Comparison of ENCODE assay signal across 15 cellular contexts in genomic region chrX:56793533-56794320, GRCh38.
DNase-seq lines count a peak whose midpoint lies in the region; ATAC-seq, FAIRE-seq and TF ChIP-seq lines count a peak whose summit lies in the region.
"Had no signal": no experiment of that assay in that cellular context is flagged by ENCODE, and none has a peak within 500 bp of the region (broad histone marks: within the 10 kb centered on the region; RNA-seq: fewer than 3 reads in every experiment).

No MANE protein-coding gene starts in this region.

- WGBS in right lobe of liver (ENCODE audit: insufficient coverage, low coverage, low lambda C conversion rate, missing lambda C conversion rate), result 76% methylated on average over 7 of the region's 15 CpGs
- WGBS in HepG2 (ENCODE audit: low lambda C conversion rate), result 64% methylated on average over 4 of the region's 15 CpGs

- TF ChIP-seq EP300 in HepG2 (IDR thresholded peaks at IDR 0.05; ENCODE audit: low read depth in 2 of 2, low read length in 2 of 2) (no peak), HepG2 (CRISPR knock-in tag; IDR thresholded peaks at IDR 0.05; ENCODE audit: borderline replicate concordance) (no peak)

- no peaks in the 10 kb centered on the region for H3K36me3 ChIP-seq in right lobe of liver
- H3K36me3 ChIP-seq in HepG2 (replicated peaks in 1 of 2; ENCODE audit: control insufficient read depth in 1 of 2, insufficient read depth in 2 of 2, low read length in 2 of 2), result no peaks in the 10 kb centered on the region
- no peaks in the 10 kb centered on the region for H3K36me3 ChIP-seq in bronchial epithelial cell (ENCODE audit: control insufficient read depth, insufficient read depth, low read length)
- H3K36me3 ChIP-seq: lower lobe of right lung, uterus had no signal

- H3K4me2 ChIP-seq in HepG2 (ENCODE audit: low read depth, low read length), result no peak overlapping the region

- peaks cover 0 to 8% (median 4%) of the 10 kb centered on the region in 4 donors for H3K4me1 ChIP-seq in right lobe of liver
- H3K4me1 ChIP-seq in HepG2 (ENCODE audit: insufficient read depth, low read length), result no peaks in the 10 kb centered on the region
- H3K4me1 ChIP-seq: uterus had no signal

- TF ChIP-seq POLR2A in right lobe of liver (IDR thresholded peaks at IDR 0.05) (no peak), HepG2 (IDR thresholded peaks at IDR 0.05; ENCODE audit: insufficient read depth in 1 of 2, low read depth in 2 of 2, low read length in 2 of 2) (no peak)

- H3K9me3 ChIP-seq in right lobe of liver (no peaks in the 10 kb centered on the region), HepG2 (ENCODE audit: low read length) (no peaks in the 10 kb centered on the region)
- H3K9me3 ChIP-seq: heart right ventricle, lower lobe of right lung, uterus had no signal

- no peak overlapping the region for H3K9ac ChIP-seq in HepG2 (ENCODE audit: insufficient read depth, low read depth, low read length)

- peak overlapping the region in 2 of 3 donors; percentile 16 to 19 for H3K4me3 ChIP-seq in right lobe of liver
- no peak overlapping the region for H3K4me3 ChIP-seq in HepG2 (replicated peaks in 1 of 3; ENCODE audit: insufficient read depth in 1 of 3, low read depth in 2 of 3, low read length in 3 of 3)
- H3K4me3 ChIP-seq in bronchial epithelial cell (ENCODE audit: low read depth, low read length), result no peak overlapping the region
- H3K4me3 ChIP-seq: heart right ventricle, lower lobe of right lung, uterus had no signal

- DNase-seq in right lobe of liver, result peak; percentile 11 to 42 (median 14)
- DNase-seq in HepG2 (ENCODE audit: low spot score), result no peak
- DNase-seq in bronchial epithelial cell (ENCODE audit: low read depth), result peak; percentile 22
- peak; percentile 42 for DNase-seq in midbrain (lab: John Stamatoyannopoulos, UW)
- no peak for DNase-seq in NCI-H2227 treated with DMSO at 0.1 percent for 48 hours (lab: John Stamatoyannopoulos, UW)
- no peak for DNase-seq in HEK293T (ENCODE audit: extremely low spot score)
- DNase-seq: GDM1, heart right ventricle, lower lobe of right lung, NCI-H146, NCI-H69, SIG-M5, uterus had no signal

- POLR2A ChIA-PET in HepG2 (lab: Yijun Ruan, JAX) (no interaction called here), HEK293T (lab: Yijun Ruan, JAX) (no interaction called here)

- no peak overlapping the region for H2AFZ ChIP-seq in HepG2 (ENCODE audit: low read length)

- no peak overlapping the region for H3K27ac ChIP-seq in right lobe of liver
- H3K27ac ChIP-seq in HepG2 (ENCODE audit: extremely low read length, insufficient read depth, low read length), result no peak overlapping the region
- H3K27ac ChIP-seq: heart right ventricle, lower lobe of right lung, uterus had no signal

- peak in 1 of 4 donors; percentile 12 for ATAC-seq in right lobe of liver
- ATAC-seq in HepG2, result no peak
- ATAC-seq in GM21423 (IDR thresholded peaks at IDR 0.05; ENCODE audit: unreplicated experiment), result no peak
- ATAC-seq in HG03196 (IDR thresholded peaks at IDR 0.05; ENCODE audit: unreplicated experiment), result no peak

- no peak for TF ChIP-seq RAD21 in HepG2 (CRISPR knock-in tag; IDR thresholded peaks at IDR 0.05)

- CTCF ChIA-PET in HepG2 (lab: Yijun Ruan, JAX; ENCODE audit: low intra/inter-chr PET ratio, low total read pairs) (no interaction called here), HEK293T (lab: Yijun Ruan, JAX) (no interaction called here)

- TF ChIP-seq CTCF in right lobe of liver (IDR thresholded peaks at IDR 0.05) (peak in 1 of 4 donors; percentile 9), HepG2 (CRISPR knock-in tag; IDR thresholded peaks at IDR 0.05) (no peak), bronchial epithelial cell (IDR thresholded peaks at IDR 0.05; ENCODE audit: insufficient read depth, low read length, severe bottlenecking) (no peak)

- H3K79me2 ChIP-seq in HepG2 (ENCODE audit: insufficient read depth, low read length), result no peaks in the 10 kb centered on the region

- in situ Hi-C loops in HepG2 (cut with HindIII; ENCODE audit: extremely low pct_ligation_motif_present, low pct_unique_long_range_greater_than_20kb), result no loop called here

- no peaks in the 10 kb centered on the region for H3K27me3 ChIP-seq in right lobe of liver
- H3K27me3 ChIP-seq in HepG2 (ENCODE audit: control insufficient read depth in 1 of 2, insufficient read depth in 2 of 2, low read length in 2 of 2), result no peaks in the 10 kb centered on the region
- H3K27me3 ChIP-seq in bronchial epithelial cell (ENCODE audit: control insufficient read depth, insufficient read depth, low read length), result no peaks in the 10 kb centered on the region
- H3K27me3 ChIP-seq: uterus had no signal

- BruUV-seq in HepG2 (replicated peaks; lab: Mats Ljungman, UMichigan), result no TSS peak

- intact Hi-C loops in right lobe of liver (cut with DNase I) (no loop called here), HepG2 (cut with micrococcal nuclease; ENCODE audit: unreplicated experiment) (no loop called here)

- H4K20me1 ChIP-seq in HepG2 (ENCODE audit: insufficient read depth, low read length), result no peaks in the 10 kb centered on the region

- FAIRE-seq in HepG2 (lab: Jason Lieb, UNC) (no peak), bronchial epithelial cell (lab: Jason Lieb, UNC) (no peak)

TF ChIP-seq in HepG2, 621 proteins besides CTCF, POLR2A, EP300 and RAD21 (continues in another document):
- TF ChIP-seq ZNF678 (CRISPR knock-in tag; IDR thresholded peaks at IDR 0.05) (no peak), ATRX (CRISPR knock-in tag; IDR thresholded peaks at IDR 0.05; ENCODE audit: borderline replicate concordance) (no peak), ZNF12 (CRISPR knock-in tag; IDR thresholded peaks at IDR 0.05) (no peak), ZNF431 (CRISPR knock-in tag; IDR thresholded peaks at IDR 0.05; ENCODE audit: borderline replicate concordance, low read depth) (no peak), KAT2B (IDR thresholded peaks at IDR 0.05; ENCODE audit: borderline replicate concordance, low read depth, low read length) (no peak), ZNF350 (CRISPR knock-in tag; IDR thresholded peaks at IDR 0.05; ENCODE audit: borderline replicate concordance, low read depth) (no peak), ZNF160 (CRISPR knock-in tag; IDR thresholded peaks at IDR 0.05) (no peak)

TF ChIP-seq in HEK293T, 16 proteins besides CTCF, POLR2A, EP300 and RAD21:
- no peak for TF ChIP-seq SUZ12 (IDR thresholded peaks at IDR 0.05)
- no peak for TF ChIP-seq FOXA1 (IDR thresholded peaks at IDR 0.05)
TF ChIP-seq in HEK293T: peak in this region for 0.

Comparison
In these comparisons a context has a peak if more than half of its experiments do, and no peak if none do; other contexts are left out.
1. DNase-seq: peak in right lobe of liver (3 of 3), bronchial epithelial cell (single experiment) and midbrain (single experiment); none in HepG2 (single experiment), NCI-H2227 treated with DMSO at 0.1 percent for 48 hours (single experiment) and HEK293T (single experiment).
2. H3K4me3 ChIP-seq: peak in right lobe of liver (2 of 3); none in HepG2 (0 of 3) and bronchial epithelial cell (single experiment).